Comparison of ENCODE assay signal across 1 cellular context in genomic region chr19:41367848-41368301, GRCh38.
A peak's percentile ranks its signal among the peaks of the same experiment; 100 is the strongest.
TF ChIP-seq lines count a peak whose summit lies in the region.

No MANE protein-coding gene starts in this region.

TF ChIP-seq in K562, 482 proteins besides CTCF, POLR2A, EP300 and RAD21 (continued from another document and continues in another):
- TF ChIP-seq MAFG (tag; conservative IDR thresholded peaks at IDR 0.05) (peak; percentile 79), ZBTB26 (CRISPR knock-in tag; IDR thresholded peaks at IDR 0.05) (no peak), MCM7 (IDR thresholded peaks at IDR 0.05) (no peak), ZNF57 (CRISPR knock-in tag; IDR thresholded peaks at IDR 0.05) (no peak), SRSF3 (IDR thresholded peaks at IDR 0.05; ENCODE audit: insufficient read depth, low read length) (no peak), ZSCAN32 (CRISPR knock-in tag; IDR thresholded peaks at IDR 0.05) (no peak), TOE1 (IDR thresholded peaks at IDR 0.05; ENCODE audit: borderline replicate concordance) (no peak; the same call in 1 of the 2 replicates), TOE1 (CRISPR knock-in tag; IDR thresholded peaks at IDR 0.05; ENCODE audit: borderline replicate concordance, low read depth) (no peak), OTX1 (CRISPR knock-in tag; IDR thresholded peaks at IDR 0.05) (no peak), MTF1 (CRISPR knock-in tag; IDR thresholded peaks at IDR 0.05; ENCODE audit: borderline replicate concordance) (no peak), ZFX (CRISPR knock-in tag; IDR thresholded peaks at IDR 0.05) (peak; percentile 66), ZBTB2 (IDR thresholded peaks at IDR 0.05) (no peak; the same call in 1 of the 2 replicates), CCNT2 (IDR thresholded peaks at IDR 0.05; ENCODE audit: borderline replicate concordance, extremely low read depth, insufficient read length, low read depth, low read length) (peak; percentile 33), DDX20 (tag; IDR thresholded peaks at IDR 0.05; ENCODE audit: low read depth) (no peak), NFYB (IDR thresholded peaks at IDR 0.05; ENCODE audit: extremely low read depth, insufficient read length) (no peak), ZNF354B (CRISPR knock-in tag; IDR thresholded peaks at IDR 0.05) (no peak), ZNF146 (CRISPR knock-in tag; IDR thresholded peaks at IDR 0.05; ENCODE audit: unreplicated experiment) (no peak), CAMTA2 (CRISPR knock-in tag; conservative IDR thresholded peaks at IDR 0.05) (no peak), SFPQ (IDR thresholded peaks at IDR 0.05; ENCODE audit: low read depth, low read length) (no peak), CHCHD3 (CRISPR knock-in tag; IDR thresholded peaks at IDR 0.05) (no peak), NR4A1 (CRISPR knock-in tag; IDR thresholded peaks at IDR 0.05) (no peak), NR4A1 (tag; IDR thresholded peaks at IDR 0.05) (peak; percentile 72; the same call in 1 of the 2 replicates), SMARCE1 (IDR thresholded peaks at IDR 0.05) (peak; percentile 94), GATAD2B (IDR thresholded peaks at IDR 0.05; ENCODE audit: borderline replicate concordance) (no peak; the same call in 1 of the 2 replicates), ZEB2 (IDR thresholded peaks at IDR 0.05) (0 out of 2 replicates have a peak, but pooled peaks have one; percentile 22), LEF1 (IDR thresholded peaks at IDR 0.05) (peak; percentile 84), ARID3A (IDR thresholded peaks at IDR 0.05; ENCODE audit: borderline replicate concordance, low read depth, low read length) (0 out of 2 replicates have a peak, but pooled peaks have one; percentile 53), PRMT5 (CRISPR knock-in tag; IDR thresholded peaks at IDR 0.05) (no peak), ZNF655 (CRISPR knock-in tag; IDR thresholded peaks at IDR 0.05) (no peak), ATF4 (CRISPR knock-in tag; IDR thresholded peaks at IDR 0.05) (no peak), SNRNP70 (optimal IDR thresholded peaks at IDR 0.05; ENCODE audit: low read depth, low read length) (no peak), SMAD2 (IDR thresholded peaks at IDR 0.05; ENCODE audit: low read depth, low read length) (no peak), WHSC1 (IDR thresholded peaks at IDR 0.05; ENCODE audit: low read length) (no peak), ZNF507 (tag; conservative IDR thresholded peaks at IDR 0.05) (no peak), CBX3 (IDR thresholded peaks at IDR 0.05; ENCODE audit: borderline replicate concordance in 1 of 2, low read length in 2 of 2) (no peak), NFIC (IDR thresholded peaks at IDR 0.05) (no peak), FOXO4 (CRISPR knock-in tag; IDR thresholded peaks at IDR 0.05) (no peak), ZNF347 (CRISPR knock-in tag; IDR thresholded peaks at IDR 0.05; ENCODE audit: low read depth) (no peak), ARID1B (IDR thresholded peaks at IDR 0.05) (peak; percentile 89), SMARCB1 (IDR thresholded peaks at IDR 0.05; ENCODE audit: insufficient read length, low read depth) (no peak), KLF6 (CRISPR knock-in tag; IDR thresholded peaks at IDR 0.05; ENCODE audit: borderline replicate concordance) (0 out of 2 replicates have a peak, but pooled peaks have one; percentile 11), E2F1 (CRISPR knock-in tag; IDR thresholded peaks at IDR 0.05) (no peak), PATZ1 (CRISPR knock-in tag; IDR thresholded peaks at IDR 0.05; ENCODE audit: borderline replicate concordance) (no peak), L3MBTL2 (IDR thresholded peaks at IDR 0.05) (peak; percentile 86), ZNF121 (CRISPR knock-in tag; conservative IDR thresholded peaks at IDR 0.05) (peak; percentile 59), CREM (IDR thresholded peaks at IDR 0.05; ENCODE audit: low read depth) (peak; percentile 71; the same call in 1 of the 2 replicates), TRIM28 (IDR thresholded peaks at IDR 0.05) (no peak), RBFOX2 (IDR thresholded peaks at IDR 0.05; ENCODE audit: low read depth, low read length) (peak; percentile 28; the same call in 1 of the 2 replicates), NFIX (CRISPR knock-in tag; IDR thresholded peaks at IDR 0.05; ENCODE audit: low read depth) (no peak), BCLAF1 (IDR thresholded peaks at IDR 0.05; ENCODE audit: borderline replicate concordance in 1 of 2, control insufficient read depth in 1 of 2, low read depth in 2 of 2, low read length in 1 of 2) (no peak), ZBED1 (IDR thresholded peaks at IDR 0.05) (no peak), RHOXF2B (CRISPR knock-in tag; conservative IDR thresholded peaks at IDR 0.05) (no peak), PHF8 (IDR thresholded peaks at IDR 0.05; ENCODE audit: borderline replicate concordance, low read length) (no peak), BRF1 (IDR thresholded peaks at IDR 0.05; ENCODE audit: borderline replicate concordance, extremely low read depth, insufficient read length) (no peak), TEAD2 (tag; IDR thresholded peaks at IDR 0.05) (0 out of 2 replicates have a peak, but pooled peaks have one; percentile 75), RBM25 (IDR thresholded peaks at IDR 0.05; ENCODE audit: low read depth, low read length, severe bottlenecking) (no peak)
